Comparison of ENCODE assay signal across 16 cellular contexts in genomic region chr4:140085924-140086323, GRCh38.
"Had no signal": no experiment of that assay in that cellular context is flagged by ENCODE, and none has a peak within 500 bp of the region (broad histone marks: within the 10 kb centered on the region; RNA-seq: fewer than 3 reads in every experiment).

No MANE protein-coding gene starts in this region.

- H3K36me3 ChIP-seq: cardiac muscle cell, ovary, tibial nerve had no signal

- H3K4me3 ChIP-seq: cardiac muscle cell, ovary, tibial nerve had no signal

- ATAC-seq: activated CD8-positive, alpha-beta T cell treated with anti-CD3 and anti-CD28 coated beads for 36 hours; activated naive CD8-positive, alpha-beta T cell treated with anti-CD3 and anti-CD28 coated beads, Interleukin-2, amount 50 U/mL, for 24 hours; activated T-cell treated with anti-CD3 and anti-CD28 coated beads, Interleukin-2, amount 50 U/mL, for 72 hours; natural killer cell treated with Interleukin-12 subunit alpha and Interleukin-12 subunit beta and Interleukin-15 and Interleukin-18, amount 100 ng/mL, for 72 hours; stimulated activated naive CD8-positive, alpha-beta T cell treated with anti-CD3 and anti-CD28 coated beads, Interleukin-15, amount 100 ng/mL, for 72 hours had no signal

- H3K9me3 ChIP-seq: ovary, tibial nerve had no signal

- DNase-seq: activated CD8-positive, alpha-beta memory T cell treated with anti-CD3 and anti-CD28 coated beads, Interleukin-2, amount 50 U/mL, for 4 hours; activated CD8-positive, alpha-beta T cell treated with anti-CD3 and anti-CD28 coated beads for 36 hours; activated naive CD4-positive, alpha-beta T cell; activated naive CD8-positive, alpha-beta T cell treated with anti-CD3 and anti-CD28 coated beads, Interleukin-2, amount 50 U/mL, for 24 hours; activated T-cell treated with anti-CD3 and anti-CD28 coated beads, Interleukin-2, amount 50 U/mL, for 72 hours; effector CD8-positive, alpha-beta T cell; mammary epithelial cell; ovary; retina; stimulated activated CD4-positive, alpha-beta T cell treated with anti-CD3 and anti-CD28 coated beads, Interleukin-4, amount 100 ng/mL, for 4 hours; stimulated activated naive CD8-positive, alpha-beta T cell treated with anti-CD3 and anti-CD28 coated beads, Interleukin-15, amount 100 ng/mL, for 72 hours; T-helper 2 cell had no signal

- H3K27me3 ChIP-seq: cardiac muscle cell, ovary, tibial nerve had no signal

- H3K27ac ChIP-seq: cardiac muscle cell, epithelial cell of prostate, tibial nerve had no signal
